ENCODE assay signal across 8 cellular contexts in the genomic region with DNA sequence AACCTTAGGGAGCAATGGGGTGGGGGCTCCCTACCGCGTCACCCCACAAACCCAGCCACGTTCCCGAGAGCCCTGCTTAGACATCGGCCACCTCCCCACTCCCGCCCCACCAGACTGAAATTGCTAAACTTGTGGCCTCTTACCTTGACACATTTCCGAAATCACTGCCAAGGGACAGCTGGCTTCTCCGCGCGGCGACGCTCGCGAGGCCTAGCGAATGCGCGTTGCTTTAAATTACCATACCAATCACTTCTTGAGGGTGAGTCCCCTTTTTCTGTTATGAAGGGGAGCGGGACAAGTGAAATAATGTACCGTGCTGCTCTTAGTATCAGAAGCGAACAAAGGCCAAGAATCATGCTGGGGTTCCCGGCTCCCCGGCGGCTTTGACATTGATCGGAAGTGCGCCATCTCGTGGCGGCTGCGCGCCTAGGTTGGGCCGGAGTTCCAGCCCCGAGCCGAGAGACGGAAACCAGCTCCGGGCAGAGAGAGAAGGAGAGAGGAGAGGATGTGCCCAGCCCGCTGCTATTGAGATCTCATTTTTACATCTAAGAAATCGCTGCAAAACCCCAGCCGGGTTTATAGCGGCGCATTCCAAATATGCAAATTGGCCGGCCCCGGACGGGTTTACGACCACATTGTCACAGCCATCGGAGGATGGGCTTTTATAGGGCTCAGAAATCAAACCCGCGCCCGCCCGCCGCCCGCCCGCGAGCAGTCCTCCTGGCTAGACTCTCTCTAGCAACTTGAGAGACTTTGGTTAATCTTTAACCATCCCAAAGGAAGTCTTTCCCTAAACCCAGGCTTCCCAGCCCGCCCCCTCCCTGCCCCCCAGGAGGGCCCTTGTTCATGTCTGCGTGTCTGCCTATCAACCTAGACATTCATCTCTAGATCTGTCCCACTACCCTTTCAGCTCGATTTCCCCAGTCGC. TPM values are rescaled to one million over a fixed set of nuclear protein-coding genes. Genes with fewer than 3 reads are reported as not detected.
DNase-seq lines count a peak whose midpoint lies in the region; ATAC-seq and TF ChIP-seq lines count a peak whose summit lies in the region.

No MANE protein-coding gene starts in this region.

- H3K27me3 Mint-ChIP-seq in Caco-2 (ENCODE audit: insufficient read depth, unreplicated experiment), result peaks cover 2% of the 10 kb centered on the region
- peaks cover 100% of the 10 kb centered on the region for H3K27me3 Mint-ChIP-seq in WTC11 (ENCODE audit: low read depth)

- peak; percentile 92 to 93 for TF ChIP-seq CTCF in Caco-2 (IDR thresholded peaks at IDR 0.05; ENCODE audit: insufficient read depth in 1 of 2, low read depth in 1 of 2, low read length in 1 of 2, severe bottlenecking in 1 of 2, unreplicated experiment in 1 of 2)
- peak; percentile 83 for TF ChIP-seq CTCF in WTC11 (IDR thresholded peaks at IDR 0.05)
- peak; percentile 34 to 72 (median 58) for TF ChIP-seq CTCF in right lobe of liver (IDR thresholded peaks at IDR 0.05)

- H3K4me1 Mint-ChIP-seq in Caco-2 (ENCODE audit: low read depth, unreplicated experiment), result peaks cover 3% of the 10 kb centered on the region
- peaks cover 28% of the 10 kb centered on the region for H3K4me1 Mint-ChIP-seq in WTC11

- H3K27me3 ChIP-seq in Caco-2 (replicated peaks; ENCODE audit: control insufficient read depth, insufficient read depth, low read length), result peaks cover 2% of the 10 kb centered on the region; the same call in 1 of the 2 replicates
- peaks cover 47 to 90% of the 10 kb centered on the region in 2 donors for H3K27me3 ChIP-seq in right lobe of liver

- H3K9me3 Mint-ChIP-seq in Caco-2 (ENCODE audit: unreplicated experiment) (no peaks in the 10 kb centered on the region), WTC11 (no peaks in the 10 kb centered on the region)

- intact Hi-C loops in Caco-2 (cut with micrococcal nuclease; ENCODE audit: unreplicated experiment), result no loop called here
- intact Hi-C loops in right lobe of liver (cut with DNase I), result no loop called here

- H3K4me3 ChIP-seq in Caco-2 (ENCODE audit: low read depth, low read length) (peak overlapping the region; percentile 47), right lobe of liver (no peak overlapping the region)

- no peak for TF ChIP-seq POLR2A in right lobe of liver (IDR thresholded peaks at IDR 0.05)

- H3K27ac Mint-ChIP-seq in Caco-2 (ENCODE audit: unreplicated experiment), result peak overlapping the region; percentile 31
- H3K27ac Mint-ChIP-seq in WTC11, result no peak overlapping the region

- 12% methylated on average over 44 of the region's 56 CpGs for WGBS in right lobe of liver (ENCODE audit: insufficient coverage, low coverage, low lambda C conversion rate, missing lambda C conversion rate)

- H3K4me1 ChIP-seq in Caco-2, result peaks cover 12% of the 10 kb centered on the region
- H3K4me1 ChIP-seq in right lobe of liver, result peaks cover 0 to 13% (median 0%) of the 10 kb centered on the region in 4 donors

- ATAC-seq in WTC11 (peak; percentile 63), right lobe of liver (peak; percentile 54 to 80 (median 62)), GM19463 (IDR thresholded peaks at IDR 0.05; ENCODE audit: unreplicated experiment) (no peak)

- no peaks in the 10 kb centered on the region for H3K36me3 ChIP-seq in Caco-2 (ENCODE audit: control insufficient read depth, insufficient read depth, low read length)
- no peaks in the 10 kb centered on the region for H3K36me3 ChIP-seq in right lobe of liver

- H3K9me3 ChIP-seq in Caco-2 (no peaks in the 10 kb centered on the region), right lobe of liver (no peaks in the 10 kb centered on the region)

- BruUV-seq in Caco-2 (replicated peaks; lab: Mats Ljungman, UMichigan), result no TSS peak

- H3K4me3 Mint-ChIP-seq in Caco-2 (ENCODE audit: unreplicated experiment), result peak overlapping the region; percentile 74
- peak overlapping the region; percentile 41 for H3K4me3 Mint-ChIP-seq in WTC11

- no peak overlapping the region for H3K27ac ChIP-seq in right lobe of liver

- peaks cover 3% of the 10 kb centered on the region for H3K36me3 Mint-ChIP-seq in Caco-2 (ENCODE audit: insufficient read depth, unreplicated experiment)
- no peaks in the 10 kb centered on the region for H3K36me3 Mint-ChIP-seq in WTC11

- peak; percentile 70 to 84 for DNase-seq in Caco-2
- DNase-seq in HuH-7.5 (ENCODE audit: low spot score), result peak; percentile 95
- peak; percentile 80 for DNase-seq in WTC11 (ENCODE audit: low spot score)
- peak; percentile 63 for DNase-seq in cerebellar cortex (ENCODE audit: low spot score)
- peak in 2 of 3 donors; percentile 62 to 65 for DNase-seq in right lobe of liver
- DNase-seq in stimulated activated CD8-positive, alpha-beta memory T cell treated with anti-CD3 and anti-CD28 coated beads, Interleukin-15, amount 100 ng/mL, for 24 hours (ENCODE audit: low read depth), result peak; percentile 56
- no peak for DNase-seq in cerebellar nuclear complex (lab: John Stamatoyannopoulos, UW)

- POLR2A ChIA-PET in Caco-2 (lab: Charles Lee), result no interaction called here
- POLR2A ChIA-PET in WTC11 (lab: Charles Lee), result no interaction called here

- CTCF ChIA-PET in Caco-2 (lab: Charles Lee), result interaction anchor here (0.6 to 1.7 kb wide), 15 partner anchors 10 to 1229 kb away, joined by 3 to 13 read pairs (median 3); a partner anchor contains a TSS
- CTCF ChIA-PET in WTC11 (lab: Charles Lee), result interaction anchor here (0.6 to 2.5 kb wide), 45 partner anchors 10 to 1126 kb away, joined by 3 to 34 read pairs (median 4); a partner anchor contains a TSS

TF ChIP-seq in WTC11, 78 proteins besides CTCF, POLR2A, EP300 and RAD21:
- TF ChIP-seq, protein P1, sequence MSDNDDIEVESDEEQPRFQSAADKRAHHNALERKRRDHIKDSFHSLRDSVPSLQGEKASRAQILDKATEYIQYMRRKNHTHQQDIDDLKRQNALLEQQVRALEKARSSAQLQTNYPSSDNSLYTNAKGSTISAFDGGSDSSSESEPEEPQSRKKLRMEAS (CRISPR knock-in tag; IDR thresholded peaks at IDR 0.05), result peak; percentile 31; the same call in 1 of the 2 replicates
- TF ChIP-seq, protein P2, sequence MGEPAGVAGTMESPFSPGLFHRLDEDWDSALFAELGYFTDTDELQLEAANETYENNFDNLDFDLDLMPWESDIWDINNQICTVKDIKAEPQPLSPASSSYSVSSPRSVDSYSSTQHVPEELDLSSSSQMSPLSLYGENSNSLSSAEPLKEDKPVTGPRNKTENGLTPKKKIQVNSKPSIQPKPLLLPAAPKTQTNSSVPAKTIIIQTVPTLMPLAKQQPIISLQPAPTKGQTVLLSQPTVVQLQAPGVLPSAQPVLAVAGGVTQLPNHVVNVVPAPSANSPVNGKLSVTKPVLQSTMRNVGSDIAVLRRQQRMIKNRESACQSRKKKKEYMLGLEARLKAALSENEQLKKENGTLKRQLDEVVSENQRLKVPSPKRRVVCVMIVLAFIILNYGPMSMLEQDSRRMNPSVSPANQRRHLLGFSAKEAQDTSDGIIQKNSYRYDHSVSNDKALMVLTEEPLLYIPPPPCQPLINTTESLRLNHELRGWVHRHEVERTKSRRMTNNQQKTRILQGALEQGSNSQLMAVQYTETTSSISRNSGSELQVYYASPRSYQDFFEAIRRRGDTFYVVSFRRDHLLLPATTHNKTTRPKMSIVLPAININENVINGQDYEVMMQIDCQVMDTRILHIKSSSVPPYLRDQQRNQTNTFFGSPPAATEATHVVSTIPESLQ (CRISPR knock-in tag; IDR thresholded peaks at IDR 0.05), result no peak
- TF ChIP-seq TEAD1 (CRISPR knock-in tag; IDR thresholded peaks at IDR 0.05), result 0 out of 2 replicates have a peak, but pooled peaks have one; percentile 28
TF ChIP-seq in WTC11: peak in this region for 2.

RNA-seq across cellular contexts. Expression of a gene that starts 5.3 kb away (rescaled TPM):
- total RNA-seq in Caco-2 (2022) (0.53 and 0.73 TPM in 2 replicates), WTC11 (2021) (not detected in 3 replicates), right lobe of liver (not detected)

RNA-seq across cellular contexts. Expression of a gene that starts 5.6 kb away (rescaled TPM):
- total RNA-seq in Caco-2 (2022) (7.8 and 9.5 TPM in 2 replicates), WTC11 (2021) (0.07 TPM in 1 of 3 replicates, not detected in the others), right lobe of liver (not detected)

RNA-seq across cellular contexts. Expression of a gene that starts 14.4 kb away (rescaled TPM):
- total RNA-seq in Caco-2 (2022), result 14.4 and 16.7 TPM in 2 replicates
- total RNA-seq in WTC11 (2021), result not detected in 3 replicates
- under 1 TPM in 1 of 6 experiments, not detected in 5; 0.09 TPM for total RNA-seq in right lobe of liver

RNA-seq across cellular contexts. Expression of a gene that starts 20.1 kb away (rescaled TPM):
- 0.68 and 1.3 TPM in 2 replicates for total RNA-seq in Caco-2 (2022)
- not detected in 3 replicates for total RNA-seq in WTC11 (2021)
- not detected for total RNA-seq in right lobe of liver

RNA-seq across cellular contexts. Expression of a gene that starts 23.3 kb away (rescaled TPM):
- total RNA-seq in Caco-2 (2022), result 19.7 and 19.9 TPM in 2 replicates
- total RNA-seq in WTC11 (2021), result not detected in 3 replicates
- not detected for total RNA-seq in right lobe of liver

Comparison
In these comparisons a context has a peak if more than half of its experiments do, and no peak if none do; other contexts are left out.
1. DNase-seq: peak in Caco-2 (2 of 2), HuH-7.5 (single experiment), WTC11 (single experiment), cerebellar cortex (single experiment), right lobe of liver (2 of 3) and stimulated activated CD8-positive, alpha-beta memory T cell treated with anti-CD3 and anti-CD28 coated beads, Interleukin-15, amount 100 ng/mL, for 24 hours (single experiment); none in cerebellar nuclear complex (0 of 2).
2. RNA of a gene that starts 14.4 kb away (total RNA-seq): 14.4 to 16.7 TPM in Caco-2; not detected in WTC11 and 0.09 TPM in right lobe of liver; every median in the first group is over 10 times any median in the second.
3. Peak in every context shown above with its lines, with median percentiles within 50 percentile points of each other: CTCF ChIP-seq.